16 cellular contexts compared by ENCODE assay signal in genomic region chr12:120240495-120240833, GRCh38. TPM values are rescaled to one million over a fixed set of nuclear protein-coding genes. Genes with fewer than 3 reads are reported as not detected.
A peak's percentile ranks its signal among the peaks of the same experiment; 100 is the strongest.
DNase-seq lines count a peak whose midpoint lies in the region; ATAC-seq, FAIRE-seq and TF ChIP-seq lines count a peak whose summit lies in the region.
"Had no signal": no experiment of that assay in that cellular context is flagged by ENCODE, and none has a peak within 500 bp of the region (broad histone marks: within the 10 kb centered on the region; RNA-seq: fewer than 3 reads in every experiment).

No MANE protein-coding gene starts in this region.

- no TSS peak for BruUV-seq in endothelial cell of umbilical vein (replicated peaks; lab: Mats Ljungman, UMichigan)

- H3K27ac Mint-ChIP-seq in activated naive CD4-positive, alpha-beta T cell treated with anti-CD3 and anti-CD28 coated beads, Interleukin-2, amount 10 ng/mL, durations not matched to agents 7 days and 5 days = peak overlapping the region; percentile 64
- no peak overlapping the region for H3K27ac Mint-ChIP-seq in activated naive CD4-positive, alpha-beta T cell treated with anti-CD3 and anti-CD28 coated beads for 36 hours
- H3K27ac Mint-ChIP-seq: activated naive CD8-positive, alpha-beta T cell treated with anti-CD3 and anti-CD28 coated beads, Interleukin-2, amount 10 ng/mL, durations not matched to agents 7 days and 5 days had no signal

- peaks cover 42% of the 10 kb centered on the region for H3K36me3 Mint-ChIP-seq in activated naive CD4-positive, alpha-beta T cell treated with anti-CD3 and anti-CD28 coated beads, Interleukin-2, amount 10 ng/mL, durations not matched to agents 7 days and 5 days
- H3K36me3 Mint-ChIP-seq in activated naive CD4-positive, alpha-beta T cell treated with anti-CD3 and anti-CD28 coated beads for 36 hours (ENCODE audit: low read depth) = peaks cover 2% of the 10 kb centered on the region

- POLR2A ChIA-PET in endothelial cell of umbilical vein (lab: Charles Lee) = interaction anchor here (2.6 to 5.9 kb wide), 5 partner anchors 9 to 51 kb away, joined by 12 to 53 read pairs (median 36); partner anchors contain the start of genes PXN, RNU4-1, RNU4-2 and RPLP0

- peak overlapping the region; percentile 20 for H3K4me2 ChIP-seq in endothelial cell of umbilical vein (ENCODE audit: insufficient read depth, low read length)
- H3K4me2 ChIP-seq in mesendoderm (ENCODE audit: low read length) = no peak overlapping the region

- intact Hi-C loops in activated naive CD4-positive, alpha-beta T cell treated with anti-CD3 and anti-CD28 coated beads for 36 hours (cut with micrococcal nuclease) = no loop called here
- intact Hi-C loops in endothelial cell of umbilical vein (cut with micrococcal nuclease) = no loop called here

- H2BK15ac ChIP-seq in mesendoderm (replicated peaks; ENCODE audit: low read depth) = no peak overlapping the region

- no CpG with 5 or more reads among the region's 5 CpGs for WGBS in mesendoderm (ENCODE audit: extremely low coverage, insufficient coverage, low lambda C conversion rate)
- WGBS in tibial nerve, 2 donors = 43 to 57% methylated on average over 5 of the region's 5 CpGs

- no peak for TF ChIP-seq EP300 in tibial nerve (IDR thresholded peaks at IDR 0.05)

- H3K27ac ChIP-seq in endothelial cell of umbilical vein (ENCODE audit: insufficient read depth, low read depth, low read length) (peak overlapping the region; percentile 83), mesendoderm (ENCODE audit: low read depth, low read length) (no peak overlapping the region), tibial nerve (peak overlapping the region; percentile 23 to 98 (median 72))
- H3K27ac ChIP-seq: WERI-Rb-1 had no signal

- H3K4ac ChIP-seq in mesendoderm (ENCODE audit: low read depth, low read length) = no peak overlapping the region

- H3K4me1 Mint-ChIP-seq in activated naive CD4-positive, alpha-beta T cell treated with anti-CD3 and anti-CD28 coated beads, Interleukin-2, amount 10 ng/mL, durations not matched to agents 7 days and 5 days = peaks cover 78% of the 10 kb centered on the region
- peaks cover 78% of the 10 kb centered on the region for H3K4me1 Mint-ChIP-seq in activated naive CD4-positive, alpha-beta T cell treated with anti-CD3 and anti-CD28 coated beads for 36 hours (ENCODE audit: low read depth)

- H4K5ac ChIP-seq in mesendoderm (ENCODE audit: low read length) = no peak overlapping the region

- no peak overlapping the region for H2AK5ac ChIP-seq in mesendoderm (ENCODE audit: low read length)

- peak; percentile 69 for FAIRE-seq in endothelial cell of umbilical vein (lab: Jason Lieb, UNC)
- FAIRE-seq: colon had no signal

- H2BK5ac ChIP-seq in mesendoderm (ENCODE audit: low read length) = no peak overlapping the region

- no peak overlapping the region for H3K4me3 Mint-ChIP-seq in activated naive CD4-positive, alpha-beta T cell treated with anti-CD3 and anti-CD28 coated beads, Interleukin-2, amount 10 ng/mL, durations not matched to agents 7 days and 5 days
- no peak overlapping the region for H3K4me3 Mint-ChIP-seq in activated naive CD4-positive, alpha-beta T cell treated with anti-CD3 and anti-CD28 coated beads for 36 hours
- H3K4me3 Mint-ChIP-seq: activated naive CD8-positive, alpha-beta T cell treated with anti-CD3 and anti-CD28 coated beads, Interleukin-2, amount 10 ng/mL, durations not matched to agents 7 days and 5 days; nephron had no signal

- H3K9me3 Mint-ChIP-seq in activated naive CD4-positive, alpha-beta T cell treated with anti-CD3 and anti-CD28 coated beads, Interleukin-2, amount 10 ng/mL, durations not matched to agents 7 days and 5 days = no peaks in the 10 kb centered on the region
- H3K9me3 Mint-ChIP-seq in activated naive CD4-positive, alpha-beta T cell treated with anti-CD3 and anti-CD28 coated beads for 36 hours = no peaks in the 10 kb centered on the region
- H3K9me3 Mint-ChIP-seq: activated naive CD8-positive, alpha-beta T cell treated with anti-CD3 and anti-CD28 coated beads, Interleukin-2, amount 10 ng/mL, durations not matched to agents 7 days and 5 days; nephron had no signal

- H3K27me3 Mint-ChIP-seq in activated naive CD4-positive, alpha-beta T cell treated with anti-CD3 and anti-CD28 coated beads, Interleukin-2, amount 10 ng/mL, durations not matched to agents 7 days and 5 days = no peaks in the 10 kb centered on the region
- no peaks in the 10 kb centered on the region for H3K27me3 Mint-ChIP-seq in activated naive CD4-positive, alpha-beta T cell treated with anti-CD3 and anti-CD28 coated beads for 36 hours (ENCODE audit: low read depth)
- H3K27me3 Mint-ChIP-seq: activated naive CD8-positive, alpha-beta T cell treated with anti-CD3 and anti-CD28 coated beads, Interleukin-2, amount 10 ng/mL, durations not matched to agents 7 days and 5 days had no signal

- H2AFZ ChIP-seq in endothelial cell of umbilical vein (ENCODE audit: low read depth, low read length) = no peak overlapping the region

- dilution Hi-C loops in endothelial cell of umbilical vein (cut with MboI; ENCODE audit: extremely low pct_ligation_motif_present, low sequenced_read_pairs) = no loop called here

- H3K79me2 ChIP-seq in endothelial cell of umbilical vein (ENCODE audit: control insufficient read depth, insufficient read depth, low read length) (peaks cover 86% of the 10 kb centered on the region), mesendoderm (ENCODE audit: control insufficient read depth, insufficient read depth, low read length) (peaks cover 85% of the 10 kb centered on the region)

- no peak for TF ChIP-seq CTCF in endothelial cell of umbilical vein (IDR thresholded peaks at IDR 0.05; ENCODE audit: extremely low read depth in 1 of 2, insufficient read depth in 1 of 2, low read depth in 1 of 2, low read length in 2 of 2)
- no peak for TF ChIP-seq CTCF in tibial nerve (IDR thresholded peaks at IDR 0.05)

- H3K4me3 ChIP-seq in endothelial cell of umbilical vein (replicated peaks in 1 of 3; ENCODE audit: insufficient read depth in 1 of 3, low read depth in 1 of 3, low read length in 3 of 3) (no peak overlapping the region), mesendoderm (ENCODE audit: low read length) (no peak overlapping the region), tibial nerve (no peak overlapping the region)
- H3K4me3 ChIP-seq: skin epidermis had no signal

- no peak overlapping the region for H3K23ac ChIP-seq in mesendoderm (ENCODE audit: low read length)

- no peak overlapping the region for H4K8ac ChIP-seq in mesendoderm (ENCODE audit: low read depth, low read length)

- no peak overlapping the region for H2BK120ac ChIP-seq in mesendoderm (ENCODE audit: low read depth, low read length)

- peak overlapping the region; percentile 40 for H3K9ac ChIP-seq in endothelial cell of umbilical vein (replicated peaks; ENCODE audit: extremely low read depth, insufficient read depth, low read length)
- no peak overlapping the region for H3K9ac ChIP-seq in mesendoderm (ENCODE audit: low read length)

- no peaks in the 10 kb centered on the region for H4K20me1 ChIP-seq in endothelial cell of umbilical vein (replicated peaks; ENCODE audit: control insufficient read depth, extremely low read depth, insufficient read depth, low read length)

- H3K9me3 ChIP-seq in endothelial cell of umbilical vein (replicated peaks; ENCODE audit: control insufficient read depth, insufficient read depth, low read length) = no peaks in the 10 kb centered on the region
- H3K9me3 ChIP-seq in tibial nerve = no peaks in the 10 kb centered on the region

- peaks cover 84% of the 10 kb centered on the region for H3K4me1 ChIP-seq in endothelial cell of umbilical vein (ENCODE audit: control insufficient read depth, extremely low read depth, insufficient read depth, low read length)
- peaks cover 12% of the 10 kb centered on the region for H3K4me1 ChIP-seq in mesendoderm (ENCODE audit: control insufficient read depth, low read depth, low read length)
- H3K4me1 ChIP-seq in tibial nerve = peaks cover 0 to 96% (median 84%) of the 10 kb centered on the region in 4 donors

- H3K36me3 ChIP-seq in endothelial cell of umbilical vein (ENCODE audit: control insufficient read depth in 2 of 2, extremely low read depth in 1 of 2, insufficient read depth in 2 of 2, low read length in 2 of 2) (no peaks in the 10 kb centered on the region), mesendoderm (ENCODE audit: control insufficient read depth, insufficient read depth, low read length) (no peaks in the 10 kb centered on the region), tibial nerve (no peaks in the 10 kb centered on the region)
- H3K36me3 ChIP-seq: WERI-Rb-1 had no signal

- peaks cover 41% of the 10 kb centered on the region for H3K79me1 ChIP-seq in mesendoderm (ENCODE audit: low read length)

- H3K27me3 ChIP-seq in endothelial cell of umbilical vein (ENCODE audit: control insufficient read depth in 2 of 2, insufficient read depth in 2 of 2, low read length in 2 of 2) (no peaks in the 10 kb centered on the region), mesendoderm (ENCODE audit: insufficient read depth, low read length, poor library complexity) (no peaks in the 10 kb centered on the region), tibial nerve (no peaks in the 10 kb centered on the region)

- ATAC-seq in HG03342 (IDR thresholded peaks at IDR 0.05; ENCODE audit: unreplicated experiment) = no peak

- CTCF ChIA-PET in activated naive CD4-positive, alpha-beta T cell treated with anti-CD3 and anti-CD28 coated beads, Interleukin-2, amount 10 ng/mL, durations not matched to agents 7 days and 5 days (lab: Charles Lee) = interaction anchor here (7.0 to 9.2 kb wide), 2 partner anchors 11 to 25 kb away, joined by 73 to 87 read pairs; partner anchors contain the start of gene PXN
- CTCF ChIA-PET in activated naive CD4-positive, alpha-beta T cell treated with anti-CD3 and anti-CD28 coated beads for 36 hours (lab: Charles Lee) = interaction anchor here (0.5 to 10.6 kb wide), 5 partner anchors 12 to 97 kb away, joined by 4 to 116 read pairs (median 78); partner anchors contain the start of genes PXN and SIRT4
- CTCF ChIA-PET in endothelial cell of umbilical vein (lab: Charles Lee) = interaction anchor here (1.0 to 33.5 kb wide), 3 partner anchors 12 to 62 kb away, joined by 3 to 1402 read pairs (median 906); partner anchors contain the start of genes PXN and SIRT4

- TF ChIP-seq POLR2A in endothelial cell of umbilical vein (IDR thresholded peaks at IDR 0.05; ENCODE audit: low read depth, low read length) (no peak), tibial nerve (IDR thresholded peaks at IDR 0.05) (no peak)

- no peak for DNase-seq in activated naive CD4-positive, alpha-beta T cell treated with anti-CD3 and anti-CD28 coated beads, Interleukin-2, amount 10 ng/mL, durations not matched to agents 7 days and 5 days
- no peak for DNase-seq in activated naive CD4-positive, alpha-beta T cell treated with anti-CD3 and anti-CD28 coated beads for 36 hours
- DNase-seq in endothelial cell of umbilical vein (ENCODE audit: low read depth, low spot score) (peak; percentile 72), mesendoderm (no peak), tibial nerve (ENCODE audit: low spot score in 2 of 2) (no peak), NOMO-1 treated with DMSO at 0.1 percent for 48 hours (lab: John Stamatoyannopoulos, UW; ENCODE audit: unreplicated experiment) (no peak), NCI-H2081 (lab: John Stamatoyannopoulos, UW) (no peak)
- DNase-seq: 8988T; activated naive CD8-positive, alpha-beta T cell treated with anti-CD3 and anti-CD28 coated beads, Interleukin-2, amount 10 ng/mL, durations not matched to agents 7 days and 5 days; NCI-H1092 treated with DMSO at 0.1 percent for 48 hours; NCI-H345; WERI-Rb-1 had no signal

- no peaks in the 10 kb centered on the region for H3K9me1 ChIP-seq in endothelial cell of umbilical vein (replicated peaks; ENCODE audit: control insufficient read depth, extremely low read depth, insufficient read depth, low read length)

- H3K56ac ChIP-seq in mesendoderm (ENCODE audit: low read length) = peak overlapping the region; percentile 0

- no peak overlapping the region for H3K18ac ChIP-seq in mesendoderm (ENCODE audit: low read length)

RNA-seq across cellular contexts. Expression of gene PXN, which starts 25.1 kb away (rescaled TPM):
- 100 to 1,000 TPM; 109 to 112 TPM for total RNA-seq in activated naive CD4-positive, alpha-beta T cell treated with anti-CD3 and anti-CD28 coated beads for 36 hours
- total RNA-seq in endothelial cell of umbilical vein (228 and 258 TPM in 2 replicates), tibial nerve (100 to 1,000 TPM; 217 to 428 (median 330) TPM)
- polyA plus RNA-seq in endothelial cell of umbilical vein = 132 and 192 TPM in 2 replicates
- 97.5 and 108 TPM in 2 replicates for polyA plus RNA-seq in endothelial cell of umbilical vein (2011; cell fraction: cytosol; rRNA removed)
- 253 and 301 TPM in 2 replicates for polyA plus RNA-seq in endothelial cell of umbilical vein (2011; cell fraction: nucleus; rRNA removed)
- polyA plus RNA-seq in endothelial cell of umbilical vein (2012) = 204 and 280 TPM in 2 replicates
- 119 and 149 TPM in 2 replicates for polyA minus RNA-seq in endothelial cell of umbilical vein
- polyA minus RNA-seq in endothelial cell of umbilical vein (2011; cell fraction: cytosol; rRNA and poly(A)+ RNA removed) = 23.4 TPM
- polyA minus RNA-seq in endothelial cell of umbilical vein (2011; cell fraction: nucleus; rRNA and poly(A)+ RNA removed) = 96.7 and 110 TPM in 2 replicates
- 147 TPM for polyA plus RNA-seq in mesendoderm (2013, experiment 1 of 2)
- 148 TPM for polyA plus RNA-seq in mesendoderm (2013, experiment 2 of 2)

RNA-seq across cellular contexts. Expression of gene RPLP0, which starts 39.6 kb away (rescaled TPM):
- 1,000 to 10,000 TPM; 5,065 to 5,278 TPM for total RNA-seq in activated naive CD4-positive, alpha-beta T cell treated with anti-CD3 and anti-CD28 coated beads for 36 hours
- 2,020 and 2,099 TPM in 2 replicates for total RNA-seq in endothelial cell of umbilical vein
- polyA plus RNA-seq in endothelial cell of umbilical vein = 7,015 and 7,522 TPM in 2 replicates
- 8,040 and 8,266 TPM in 2 replicates for polyA plus RNA-seq in endothelial cell of umbilical vein (2011; cell fraction: cytosol; rRNA removed)
- 2,768 and 3,060 TPM in 2 replicates for polyA plus RNA-seq in endothelial cell of umbilical vein (2011; cell fraction: nucleus; rRNA removed)
- polyA plus RNA-seq in endothelial cell of umbilical vein (2012) = 2,884 and 3,284 TPM in 2 replicates
- polyA minus RNA-seq in endothelial cell of umbilical vein = 3,611 and 3,830 TPM in 2 replicates
- 2,139 TPM for polyA minus RNA-seq in endothelial cell of umbilical vein (2011; cell fraction: cytosol; rRNA and poly(A)+ RNA removed)
- 516 and 595 TPM in 2 replicates for polyA minus RNA-seq in endothelial cell of umbilical vein (2011; cell fraction: nucleus; rRNA and poly(A)+ RNA removed)
- polyA plus RNA-seq in mesendoderm (2013, experiment 1 of 2) = 3,852 TPM
- 3,764 TPM for polyA plus RNA-seq in mesendoderm (2013, experiment 2 of 2)
- 1,000 to 10,000 TPM; 1,234 to 2,921 (median 1,418) TPM for total RNA-seq in tibial nerve

RNA-seq across cellular contexts. Expression of gene GCN1, which starts 45.9 kb away (rescaled TPM):
- 100 to 1,000 TPM; 122 to 128 TPM for total RNA-seq in activated naive CD4-positive, alpha-beta T cell treated with anti-CD3 and anti-CD28 coated beads for 36 hours
- 79.1 and 101 TPM in 2 replicates for total RNA-seq in endothelial cell of umbilical vein
- 30.1 and 38.3 TPM in 2 replicates for polyA plus RNA-seq in endothelial cell of umbilical vein
- polyA plus RNA-seq in endothelial cell of umbilical vein (2011; cell fraction: cytosol; rRNA removed) = 27.7 and 31.9 TPM in 2 replicates
- 308 and 543 TPM in 2 replicates for polyA plus RNA-seq in endothelial cell of umbilical vein (2011; cell fraction: nucleus; rRNA removed)
- polyA plus RNA-seq in endothelial cell of umbilical vein (2012) = 52.5 and 53.9 TPM in 2 replicates
- 134 and 148 TPM in 2 replicates for polyA minus RNA-seq in endothelial cell of umbilical vein
- polyA minus RNA-seq in endothelial cell of umbilical vein (2011; cell fraction: cytosol; rRNA and poly(A)+ RNA removed) = 86.0 TPM
- 132 and 142 TPM in 2 replicates for polyA minus RNA-seq in endothelial cell of umbilical vein (2011; cell fraction: nucleus; rRNA and poly(A)+ RNA removed)
- 33.6 TPM for polyA plus RNA-seq in mesendoderm (2013, experiment 1 of 2)
- polyA plus RNA-seq in mesendoderm (2013, experiment 2 of 2) = 32.3 TPM
- total RNA-seq in tibial nerve = 100 to 1,000 TPM in 2 of 4 donors, 10 to 100 TPM in 2; 44.6 to 138 (median 106) TPM

RNA-seq across cellular contexts. Expression of gene RNU4-2, which starts 51.2 kb away (rescaled TPM):
- total RNA-seq in activated naive CD4-positive, alpha-beta T cell treated with anti-CD3 and anti-CD28 coated beads for 36 hours = 1,000 to 10,000 TPM; 1,318 to 2,532 TPM
- total RNA-seq in endothelial cell of umbilical vein = 2,424 and 7,220 TPM in 2 replicates
- polyA plus RNA-seq in endothelial cell of umbilical vein = under 0.01 TPM in 2 replicates
- polyA plus RNA-seq in endothelial cell of umbilical vein (2011; cell fraction: cytosol; rRNA removed) = under 0.01 TPM in 2 replicates
- polyA plus RNA-seq in endothelial cell of umbilical vein (2011; cell fraction: nucleus; rRNA removed) = under 0.01 TPM in 2 replicates
- 82.7 and 305 TPM in 2 replicates for polyA plus RNA-seq in endothelial cell of umbilical vein (2012)
- under 0.01 TPM in 2 replicates for polyA minus RNA-seq in endothelial cell of umbilical vein
- 34,060 TPM for polyA minus RNA-seq in endothelial cell of umbilical vein (2011; cell fraction: cytosol; rRNA and poly(A)+ RNA removed)
- under 0.01 TPM in 2 replicates for polyA minus RNA-seq in endothelial cell of umbilical vein (2011; cell fraction: nucleus; rRNA and poly(A)+ RNA removed)
- not detected for polyA plus RNA-seq in mesendoderm (2013, experiment 1 of 2)
- not detected for polyA plus RNA-seq in mesendoderm (2013, experiment 2 of 2)
- under 1 TPM; under 0.01 TPM for total RNA-seq in tibial nerve

RNA-seq across cellular contexts. Expression of gene RNU4-1, which starts 52.6 kb away (rescaled TPM):
- total RNA-seq in activated naive CD4-positive, alpha-beta T cell treated with anti-CD3 and anti-CD28 coated beads for 36 hours = 1,000 to 10,000 TPM in 1 of 2 experiments, 100 to 1,000 TPM in 1; 685 to 1,294 TPM
- total RNA-seq in endothelial cell of umbilical vein (2,141 and 7,155 TPM in 2 replicates), tibial nerve (under 1 TPM in 3 of 4 donors, not detected in 1; under 0.01 TPM)
- polyA plus RNA-seq in endothelial cell of umbilical vein = under 0.01 TPM in 2 replicates
- under 0.01 TPM in 1 of 2 replicates, not detected in the other for polyA plus RNA-seq in endothelial cell of umbilical vein (2011; cell fraction: cytosol; rRNA removed)
- under 0.01 TPM in 2 replicates for polyA plus RNA-seq in endothelial cell of umbilical vein (2011; cell fraction: nucleus; rRNA removed)
- 82.7 and 366 TPM in 2 replicates for polyA plus RNA-seq in endothelial cell of umbilical vein (2012)
- under 0.01 TPM in 2 replicates for polyA minus RNA-seq in endothelial cell of umbilical vein
- polyA minus RNA-seq in endothelial cell of umbilical vein (2011; cell fraction: cytosol; rRNA and poly(A)+ RNA removed) = 35,848 TPM
- under 0.01 TPM in 2 replicates for polyA minus RNA-seq in endothelial cell of umbilical vein (2011; cell fraction: nucleus; rRNA and poly(A)+ RNA removed)
- not detected for polyA plus RNA-seq in mesendoderm (2013, experiment 1 of 2)
- polyA plus RNA-seq in mesendoderm (2013, experiment 2 of 2) = not detected
